In genomic region chr16:24833352-24833751, GRCh38 we compare ENCODE assay signal across 38 cellular contexts. TPM values are rescaled to one million over a fixed set of nuclear protein-coding genes. Genes with fewer than 3 reads are reported as not detected.
"Had no signal": no experiment of that assay in that cellular context is flagged by ENCODE, and none has a peak within 500 bp of the region (broad histone marks: within the 10 kb centered on the region; RNA-seq: fewer than 3 reads in every experiment).

No MANE protein-coding gene starts in this region.

- H3K4me3 ChIP-seq: adrenal gland, ascending aorta, body of pancreas, breast epithelium, cardiac muscle cell had no signal

- H3K36me3 ChIP-seq: adrenal gland, brain microvascular endothelial cell, breast epithelium, cardiac muscle cell had no signal

- DNase-seq: activated effector memory CD4-positive, alpha-beta T cell treated with anti-CD3 and anti-CD28 coated beads, Interleukin-2, amount 50 U/mL, for 16 hours; activated effector memory CD4-positive, alpha-beta T cell treated with Interleukin-2 at 50 U/mL for 16 hours; activated gamma-delta T cell; activated gamma-delta T cell treated with Interleukin-2 at 50 U/mL for 16 hours; activated naive CD4-positive, alpha-beta T cell; activated naive CD4-positive, alpha-beta T cell treated with anti-CD3 and anti-CD28 coated beads for 36 hours; activated naive CD4-positive, alpha-beta T cell treated with anti-CD3 and anti-CD28 coated beads, Interleukin-2, amount 10 ng/mL, durations not matched to agents 7 days and 5 days; activated naive CD4-positive, alpha-beta T cell treated with anti-CD3 and anti-CD28 coated beads, Interleukin-2, amount 50 U/mL, for 16 hours; activated naive CD4-positive, alpha-beta T cell treated with Interleukin-2 at 50 U/mL for 16 hours; activated naive CD8-positive, alpha-beta T cell treated with anti-CD3 and anti-CD28 coated beads for 36 hours; activated naive CD8-positive, alpha-beta T cell treated with anti-CD3 and anti-CD28 coated beads, Interleukin-2, amount 10 ng/mL, durations not matched to agents 7 days and 5 days; activated naive CD8-positive, alpha-beta T cell treated with anti-CD3 and anti-CD28 coated beads, Interleukin-2, amount 50 U/mL, for 24 hours; activated T-cell treated with anti-CD3 and anti-CD28 coated beads for 4 hours; activated T-cell treated with anti-CD3 and anti-CD28 coated beads, Interleukin-2, amount 50 U/mL, for 1 hour; activated T-cell treated with anti-CD3 and anti-CD28 coated beads, Interleukin-2, amount 50 U/mL, for 24 hours; activated T-cell treated with anti-CD3 and anti-CD28 coated beads, Interleukin-2, amount 50 U/mL, for 4 hours; activated T-cell treated with anti-CD3 and anti-CD28 coated beads, Interleukin-2, amount 50 U/mL, for 48 hours; activated T-cell treated with anti-CD3 and anti-CD28 coated beads, Interleukin-2, amount 50 U/mL, for 72 hours; amniotic stem cell; amygdala; anterior cingulate cortex; aorta; body of pancreas; brain microvascular endothelial cell; caudate nucleus; central memory CD4-positive, alpha-beta T cell; cerebellar nuclear complex had no signal

- H3K9me3 ChIP-seq: adrenal gland, ascending aorta, body of pancreas, breast epithelium had no signal

- H3K4me1 ChIP-seq: ascending aorta, breast epithelium had no signal

- H3K27ac ChIP-seq: adrenal gland, ascending aorta, body of pancreas, brain microvascular endothelial cell, breast epithelium, cardiac muscle cell had no signal

- H3K27me3 ChIP-seq: adrenal gland, ascending aorta, body of pancreas, brain microvascular endothelial cell, breast epithelium, cardiac muscle cell had no signal

RNA-seq across cellular contexts. Expression of gene SLC5A11, which starts 12.4 kb away (rescaled TPM):
- total RNA-seq: activated naive CD4-positive, alpha-beta T cell treated with anti-CD3 and anti-CD28 coated beads for 36 hours; activated naive CD4-positive, alpha-beta T cell treated with anti-CD3 and anti-CD28 coated beads, Interleukin-2, amount 50 U/mL, for 72 hours; activated T-helper 17 cell treated with anti-CD3 and anti-CD28 coated beads, Interleukin-2, amount 50 U/mL, for 72 hours; activated T-helper 2 cell treated with anti-CD3 and anti-CD28 coated beads, Interferon-gamma antibody, Interleukin-2, Interleukin-4, amounts not matched to agents 10 μg/mL and 5 μg/mL and 100 μg/mL, durations not matched to agents 14 hours and 24 hours and 36 hours; aorta; ascending aorta; astrocyte; body of pancreas; bronchial epithelial cell; cardiac muscle cell; cardiac septum; cerebellum had no signal
- polyA plus RNA-seq: cardiac muscle cell had no signal
